ENCODE assay signal across 23 cellular contexts in the genomic region with DNA sequence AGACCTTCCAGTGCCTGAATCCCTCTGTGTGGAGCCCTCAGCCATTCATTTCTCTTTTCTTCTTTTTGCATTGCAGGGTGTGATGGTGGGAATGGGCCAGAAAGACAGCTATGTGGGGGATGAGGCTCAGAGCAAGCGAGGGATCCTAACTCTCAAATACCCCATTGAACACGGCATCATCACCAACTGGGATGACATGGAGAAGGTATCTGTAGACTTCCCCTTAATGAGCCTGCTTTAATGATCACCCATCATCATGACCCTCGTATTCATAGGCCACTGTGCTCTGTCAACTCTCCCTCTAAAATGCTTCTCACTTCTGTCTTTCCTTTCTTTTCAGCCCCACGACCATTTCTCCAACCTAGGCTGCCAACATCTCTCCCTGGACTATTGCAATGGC. TPM values are rescaled to one million over a fixed set of nuclear protein-coding genes. Genes with fewer than 3 reads are reported as not detected.
"Had no signal": no experiment of that assay in that cellular context is flagged by ENCODE, and none has a peak within 500 bp of the region (broad histone marks: within the 10 kb centered on the region; RNA-seq: fewer than 3 reads in every experiment).

No MANE protein-coding gene starts in this region.

- H3K9me3 ChIP-seq: esophagus squamous epithelium, heart left ventricle, neutrophil, right atrium auricular region, stomach, upper lobe of left lung, vagina had no signal

- H3K9me3 Mint-ChIP-seq: naive thymus-derived CD4-positive, alpha-beta T cell; nephron progenitor cell had no signal

- DNase-seq: cortex of kidney; dorsolateral prefrontal cortex; effector memory CD4-positive, alpha-beta T cell; esophagus squamous epithelium; foreskin fibroblast; heart left ventricle; hypothalamus; kidney glomerular epithelial cell; mesendoderm; naive thymus-derived CD4-positive, alpha-beta T cell; nephron progenitor cell; posterior cingulate gyrus; small intestine; stimulated activated CD4-positive, alpha-beta T cell treated with anti-CD3 and anti-CD28 coated beads, Interleukin-12 subunit alpha, Interleukin-12 subunit beta, amount 100 ng/mL, for 4 hours; stimulated activated naive CD4-positive, alpha-beta T cell; stomach; upper lobe of left lung had no signal

- H3K4me3 ChIP-seq: dorsolateral prefrontal cortex, esophagus squamous epithelium, heart left ventricle, right atrium auricular region, stomach, upper lobe of left lung, vagina had no signal

- ATAC-seq: heart left ventricle; naive thymus-derived CD4-positive, alpha-beta T cell had no signal

- H3K27me3 ChIP-seq: esophagus squamous epithelium, heart left ventricle, neutrophil, right atrium auricular region, stomach, upper lobe of left lung, vagina had no signal

- H3K27ac Mint-ChIP-seq: nephron progenitor cell had no signal

- H3K4me3 Mint-ChIP-seq: naive thymus-derived CD4-positive, alpha-beta T cell; nephron progenitor cell had no signal

- H3K36me3 Mint-ChIP-seq: naive thymus-derived CD4-positive, alpha-beta T cell had no signal

- H3K27ac ChIP-seq: dorsolateral prefrontal cortex, epithelial cell of prostate, neutrophil, right atrium auricular region, upper lobe of left lung, vagina had no signal

- H3K36me3 ChIP-seq: esophagus squamous epithelium, heart left ventricle, neutrophil, right atrium auricular region, upper lobe of left lung, vagina had no signal

- H3K4me1 Mint-ChIP-seq: nephron progenitor cell had no signal

- H3K4me1 ChIP-seq: right atrium auricular region, upper lobe of left lung, vagina had no signal

RNA-seq across cellular contexts. Expression of a gene that starts 9.5 kb away (rescaled TPM):
- total RNA-seq: lung microvascular endothelial cell; naive thymus-derived CD4-positive, alpha-beta T cell; pulmonary artery endothelial cell had no signal
- polyA plus RNA-seq: naive thymus-derived CD4-positive, alpha-beta T cell had no signal
